In genomic region chr10:124029559-124029958, GRCh38 we compare ENCODE assay signal across 14 cellular contexts.
DNase-seq lines count a peak whose midpoint lies in the region; ATAC-seq and TF ChIP-seq lines count a peak whose summit lies in the region.
"Had no signal": no experiment of that assay in that cellular context is flagged by ENCODE, and none has a peak within 500 bp of the region (broad histone marks: within the 10 kb centered on the region; RNA-seq: fewer than 3 reads in every experiment).

No MANE protein-coding gene starts in this region.

- 87% methylated on average over 3 of the region's 12 CpGs for WGBS in esophagus muscularis mucosa
- 60% methylated on average over 5 of the region's 12 CpGs for WGBS in right lobe of liver (ENCODE audit: insufficient coverage, low coverage, low lambda C conversion rate, missing lambda C conversion rate)

- H3K27ac ChIP-seq in esophagus muscularis mucosa (replicated peaks in 1 of 4) (peak overlapping the region in 3 of 4 donors; percentile 30 to 82 (median 77)), right lobe of liver (peak overlapping the region in 1 of 3 donors; percentile 4)

- peak; percentile 12 to 46 (median 20) for ATAC-seq in right lobe of liver
- no peak for ATAC-seq in GM18858 (IDR thresholded peaks at IDR 0.05; ENCODE audit: unreplicated experiment)
- ATAC-seq: CD8-positive, alpha-beta T cell had no signal

- H3K36me3 Mint-ChIP-seq in progenitor cell of endocrine pancreas (ENCODE audit: insufficient read depth), result no peaks in the 10 kb centered on the region
- H3K36me3 Mint-ChIP-seq: CD8-positive, alpha-beta T cell had no signal

- peak overlapping the region; percentile 53 for H3K27ac Mint-ChIP-seq in progenitor cell of endocrine pancreas
- H3K27ac Mint-ChIP-seq: B cell; CD8-positive, alpha-beta T cell had no signal

- H3K27me3 ChIP-seq in esophagus muscularis mucosa (no peaks in the 10 kb centered on the region), right lobe of liver (no peaks in the 10 kb centered on the region), BE2C (no peaks in the 10 kb centered on the region)

- DNase-seq in esophagus muscularis mucosa (ENCODE audit: extremely low spot score), result no peak
- no peak for DNase-seq in right lobe of liver
- no peak for DNase-seq in progenitor cell of endocrine pancreas (ENCODE audit: low spot score, unreplicated experiment)
- no peak for DNase-seq in NCI-H1436 (lab: John Stamatoyannopoulos, UW)
- no peak for DNase-seq in BE2C
- DNase-seq in C1 segment of cervical spinal cord (lab: John Stamatoyannopoulos, UW), result no peak
- DNase-seq: Caco-2; CD8-positive, alpha-beta T cell; DND-41; GDM1 had no signal

- no peak for TF ChIP-seq EP300 in esophagus muscularis mucosa (IDR thresholded peaks at IDR 0.05)

- H3K36me3 ChIP-seq in esophagus muscularis mucosa (peaks cover 0 to 20% (median 0%) of the 10 kb centered on the region in 4 donors), right lobe of liver (no peaks in the 10 kb centered on the region), BE2C (no peaks in the 10 kb centered on the region)
- H3K36me3 ChIP-seq: HAP-1 had no signal

- H3K4me3 ChIP-seq in esophagus muscularis mucosa (no peak overlapping the region), right lobe of liver (peak overlapping the region in 1 of 3 donors; percentile 26), BE2C (ENCODE audit: low read depth, low read length) (no peak overlapping the region)
- H3K4me3 ChIP-seq: HAP-1 had no signal

- H3K27me3 Mint-ChIP-seq in progenitor cell of endocrine pancreas, result peaks cover 4% of the 10 kb centered on the region
- H3K27me3 Mint-ChIP-seq: B cell, IgD-negative memory B cell had no signal

- H3K9me3 ChIP-seq in esophagus muscularis mucosa (no peaks in the 10 kb centered on the region), right lobe of liver (no peaks in the 10 kb centered on the region), BE2C (no peaks in the 10 kb centered on the region)
- H3K9me3 ChIP-seq: Caco-2, HAP-1 had no signal

- H3K4me1 Mint-ChIP-seq in progenitor cell of endocrine pancreas (ENCODE audit: low read depth), result peaks cover 9% of the 10 kb centered on the region

- no peak for TF ChIP-seq CTCF in esophagus muscularis mucosa (IDR thresholded peaks at IDR 0.05)
- TF ChIP-seq CTCF in right lobe of liver (IDR thresholded peaks at IDR 0.05), result no peak
- TF ChIP-seq CTCF in progenitor cell of endocrine pancreas (IDR thresholded peaks at IDR 0.05; ENCODE audit: unreplicated experiment), result no peak
- no peak for TF ChIP-seq CTCF in BE2C (IDR thresholded peaks at IDR 0.05; ENCODE audit: low read depth, low read length)

- no peak overlapping the region for H3K4me3 Mint-ChIP-seq in progenitor cell of endocrine pancreas (ENCODE audit: low read depth)
- H3K4me3 Mint-ChIP-seq: B cell; CD8-positive, alpha-beta T cell; IgD-negative memory B cell had no signal

- intact Hi-C loops in esophagus muscularis mucosa (cut with DNase I), result no loop called here
- intact Hi-C loops in right lobe of liver (cut with DNase I), result no loop called here

- TF ChIP-seq POLR2A in esophagus muscularis mucosa (IDR thresholded peaks at IDR 0.05; ENCODE audit: low read depth) (no peak), right lobe of liver (IDR thresholded peaks at IDR 0.05) (no peak)

- H3K4me1 ChIP-seq in esophagus muscularis mucosa (peaks cover 18 to 93% (median 87%) of the 10 kb centered on the region in 4 donors), right lobe of liver (peaks cover 0 to 12% (median 6%) of the 10 kb centered on the region in 4 donors), BE2C (no peaks in the 10 kb centered on the region; the same call in 1 of the 2 replicates)
- H3K4me1 ChIP-seq: Caco-2, HAP-1 had no signal

- H3K9me3 Mint-ChIP-seq in progenitor cell of endocrine pancreas (ENCODE audit: low read depth), result no peaks in the 10 kb centered on the region
- H3K9me3 Mint-ChIP-seq: CD8-positive, alpha-beta T cell; IgD-negative memory B cell had no signal
